10 cellular contexts compared by ENCODE assay signal in genomic region chr9:111148994-111149759, GRCh38.
A peak's percentile ranks its signal among the peaks of the same experiment; 100 is the strongest.
DNase-seq lines count a peak whose midpoint lies in the region; ATAC-seq and TF ChIP-seq lines count a peak whose summit lies in the region.
"Had no signal": no experiment of that assay in that cellular context is flagged by ENCODE, and none has a peak within 500 bp of the region (broad histone marks: within the 10 kb centered on the region; RNA-seq: fewer than 3 reads in every experiment).

No MANE protein-coding gene starts in this region.

- ATAC-seq in GM19025 (IDR thresholded peaks at IDR 0.05; ENCODE audit: low read depth, unreplicated experiment) (peak; percentile 47), HG02852 (IDR thresholded peaks at IDR 0.05; ENCODE audit: unreplicated experiment) (no peak)
- ATAC-seq in stimulated activated effector memory CD8-positive, alpha-beta T cell treated with anti-CD3 and anti-CD28 coated beads, Interleukin-12 subunit alpha, Interleukin-12 subunit beta, amount 100 ng/mL, for 72 hours: no peak
- ATAC-seq: mucosa of descending colon had no signal

- DNase-seq in LHCN-M2 (ENCODE audit: low read depth) (peak; percentile 15), epithelial cell of esophagus (ENCODE audit: low read depth) (peak; percentile 26), transverse colon (no peak)
- no peak for DNase-seq in stimulated activated effector memory CD8-positive, alpha-beta T cell treated with anti-CD3 and anti-CD28 coated beads, Interleukin-12 subunit alpha, Interleukin-12 subunit beta, amount 100 ng/mL, for 72 hours (ENCODE audit: low spot score in 2 of 2)
- DNase-seq: glutamatergic neuron, Karpas-422 had no signal

- in situ Hi-C loops in transverse colon (cut with MboI; ENCODE audit: low pct_ligation_motif_present in 1 of 4, low pct_unique_long_range_greater_than_20kb in 1 of 4, low sequenced_read_pairs in 3 of 4): no loop called here

- intact Hi-C loops in transverse colon (cut with DNase I; ENCODE audit: low total_unique reads): no loop called here

- H3K4me3 Mint-ChIP-seq in stimulated activated effector memory CD8-positive, alpha-beta T cell treated with anti-CD3 and anti-CD28 coated beads, Interleukin-12 subunit alpha, Interleukin-12 subunit beta, amount 100 ng/mL, for 72 hours: no peak overlapping the region

- H3K4me1 Mint-ChIP-seq in stimulated activated effector memory CD8-positive, alpha-beta T cell treated with anti-CD3 and anti-CD28 coated beads, Interleukin-12 subunit alpha, Interleukin-12 subunit beta, amount 100 ng/mL, for 72 hours: no peaks in the 10 kb centered on the region

- no peak overlapping the region for H3K9ac ChIP-seq in subcutaneous abdominal adipose tissue (ENCODE audit: low read length in 5 of 5)

- no peak for TF ChIP-seq POLR2A in transverse colon (IDR thresholded peaks at IDR 0.05)

- peaks cover 0 to 14% (median 6%) of the 10 kb centered on the region in 5 donors for H3K4me1 ChIP-seq in subcutaneous abdominal adipose tissue (ENCODE audit: control insufficient read depth in 5 of 5, insufficient read depth in 5 of 5, low read length in 5 of 5)
- no peaks in the 10 kb centered on the region for H3K4me1 ChIP-seq in transverse colon

- H3K27ac ChIP-seq in subcutaneous abdominal adipose tissue (ENCODE audit: low read depth, low read length): peak overlapping the region; percentile 2
- H3K27ac ChIP-seq in transverse colon: peak overlapping the region in 1 of 4 donors; percentile 1

- no peak for TF ChIP-seq EP300 in transverse colon (IDR thresholded peaks at IDR 0.05; ENCODE audit: low read depth)

- no peak overlapping the region for H3K27ac Mint-ChIP-seq in stimulated activated effector memory CD8-positive, alpha-beta T cell treated with anti-CD3 and anti-CD28 coated beads, Interleukin-12 subunit alpha, Interleukin-12 subunit beta, amount 100 ng/mL, for 72 hours

- peak; percentile 36 for TF ChIP-seq CTCF in epithelial cell of esophagus (IDR thresholded peaks at IDR 0.05; ENCODE audit: insufficient read depth, low read depth, low read length, missing control alignments)
- TF ChIP-seq CTCF in transverse colon (IDR thresholded peaks at IDR 0.05): peak in 1 of 5 experiments; percentile 2

- no peaks in the 10 kb centered on the region for H3K36me3 ChIP-seq in subcutaneous abdominal adipose tissue (ENCODE audit: control insufficient read depth in 5 of 5, insufficient read depth in 5 of 5, low read length in 5 of 5)
- H3K36me3 ChIP-seq in transverse colon: no peaks in the 10 kb centered on the region

- no peak overlapping the region for H3K4me3 ChIP-seq in epithelial cell of esophagus (ENCODE audit: low read length)
- H3K4me3 ChIP-seq in subcutaneous abdominal adipose tissue (ENCODE audit: low read depth in 1 of 5, low read length in 5 of 5): no peak overlapping the region
- H3K4me3 ChIP-seq in transverse colon: no peak overlapping the region
- H3K4me3 ChIP-seq: mucosa of descending colon had no signal

- H3K27me3 ChIP-seq in subcutaneous abdominal adipose tissue (ENCODE audit: control insufficient read depth in 5 of 5, insufficient read depth in 4 of 5, low read length in 5 of 5) (no peaks in the 10 kb centered on the region), transverse colon (no peaks in the 10 kb centered on the region)

- H3K36me3 Mint-ChIP-seq in stimulated activated effector memory CD8-positive, alpha-beta T cell treated with anti-CD3 and anti-CD28 coated beads, Interleukin-12 subunit alpha, Interleukin-12 subunit beta, amount 100 ng/mL, for 72 hours: no peaks in the 10 kb centered on the region

- WGBS in transverse colon (ENCODE audit: low coverage in 1 of 2), 2 donors: 76 to 81% methylated on average over 3 to 5 of the region's 5 CpGs

- H3K9me3 ChIP-seq in subcutaneous abdominal adipose tissue (ENCODE audit: control insufficient read depth in 5 of 5, low read length in 5 of 5) (no peaks in the 10 kb centered on the region), transverse colon (no peaks in the 10 kb centered on the region)
- H3K9me3 ChIP-seq: mucosa of descending colon had no signal

- no peaks in the 10 kb centered on the region for H3K9me3 Mint-ChIP-seq in stimulated activated effector memory CD8-positive, alpha-beta T cell treated with anti-CD3 and anti-CD28 coated beads, Interleukin-12 subunit alpha, Interleukin-12 subunit beta, amount 100 ng/mL, for 72 hours

Comparison
In these comparisons a context has a peak if more than half of its experiments do, and no peak if none do; other contexts are left out.
1. DNase-seq: peak in LHCN-M2 (single experiment) and epithelial cell of esophagus (single experiment); none in stimulated activated effector memory CD8-positive, alpha-beta T cell treated with anti-CD3 and anti-CD28 coated beads, Interleukin-12 subunit alpha, Interleukin-12 subunit beta, amount 100 ng/mL, for 72 hours (0 of 2) and transverse colon (single experiment).